Comparison of ENCODE assay signal across 8 cellular contexts in the genomic region with DNA sequence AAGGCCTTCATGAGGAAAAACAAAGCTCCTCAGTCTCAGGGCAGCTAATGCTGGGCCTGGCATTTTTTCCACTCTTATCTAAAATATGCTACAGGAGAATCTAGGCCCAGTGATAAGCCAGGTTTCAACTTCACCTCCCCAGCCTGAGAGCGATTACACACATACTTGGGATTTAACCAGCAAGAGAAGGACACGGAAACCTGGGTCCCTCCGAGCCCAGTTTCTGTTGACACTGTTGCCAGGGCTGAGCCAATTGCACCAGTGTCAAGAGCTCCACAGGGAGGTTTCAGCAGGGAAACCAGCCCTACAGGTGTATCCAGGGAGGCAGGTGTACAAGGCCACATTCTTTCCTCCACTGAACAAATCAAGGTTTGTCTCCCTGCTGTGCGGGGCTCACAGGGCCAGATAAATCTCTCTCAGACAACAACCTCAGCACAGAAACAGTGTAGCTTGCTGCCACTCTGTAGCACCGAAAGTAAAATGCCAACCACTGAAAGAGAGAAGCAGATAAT.
DNase-seq lines count a peak whose midpoint lies in the region; ATAC-seq lines count a peak whose summit lies in the region.

No MANE protein-coding gene starts in this region.

- peak overlapping the region; percentile 16 to 48 for H3K4me3 ChIP-seq in mucosa of rectum (ENCODE audit: low read length in 2 of 2)

- H3K27ac ChIP-seq in epithelial cell of prostate = peak overlapping the region; percentile 74
- peak overlapping the region; percentile 84 to 94 for H3K27ac ChIP-seq in mucosa of rectum (ENCODE audit: low read depth in 2 of 2, low read length in 2 of 2)

- no peak for ATAC-seq in HG03039 (IDR thresholded peaks at IDR 0.05; ENCODE audit: unreplicated experiment)
- no peak for ATAC-seq in GM21381 (IDR thresholded peaks at IDR 0.05; ENCODE audit: unreplicated experiment)

- DNase-seq in COLO668 (lab: John Stamatoyannopoulos, UW; ENCODE audit: unreplicated experiment) = peak; percentile 86
- peak; percentile 77 for DNase-seq in NCI-H2196 (lab: John Stamatoyannopoulos, UW; ENCODE audit: unreplicated experiment)
- DNase-seq in epithelial cell of prostate (ENCODE audit: low read depth, low spot score) = peak; percentile 74
- no peak for DNase-seq in activated effector memory CD4-positive, alpha-beta T cell treated with anti-CD3 and anti-CD28 coated beads, Interleukin-2, amount 50 U/mL, for 16 hours
- DNase-seq in DMS114 treated with DMSO at 0.1 percent for 48 hours (lab: John Stamatoyannopoulos, UW; ENCODE audit: unreplicated experiment) = no peak

- H3K9ac ChIP-seq in mucosa of rectum (ENCODE audit: low read depth in 1 of 2, low read length in 2 of 2) = peak overlapping the region; percentile 64 to 70

- H3K4me1 ChIP-seq in mucosa of rectum (ENCODE audit: control insufficient read depth in 2 of 2, insufficient read depth in 2 of 2, low read length in 2 of 2) = peaks cover 35 to 54% of the 10 kb centered on the region in 2 donors

- H3K9me3 ChIP-seq in mucosa of rectum (ENCODE audit: control insufficient read depth in 2 of 2, low read length in 2 of 2) = no peaks in the 10 kb centered on the region

- no peaks in the 10 kb centered on the region for H3K36me3 ChIP-seq in mucosa of rectum (ENCODE audit: control insufficient read depth in 2 of 2, insufficient read depth in 2 of 2, low read length in 2 of 2)

- no peaks in the 10 kb centered on the region for H3K27me3 ChIP-seq in mucosa of rectum (ENCODE audit: control insufficient read depth in 2 of 2, insufficient read depth in 2 of 2, low read length in 2 of 2)

Comparison
In these comparisons a context has a peak if more than half of its experiments do, and no peak if none do; other contexts are left out.
1. DNase-seq: peak in COLO668 (single experiment), NCI-H2196 (single experiment) and epithelial cell of prostate (single experiment); none in activated effector memory CD4-positive, alpha-beta T cell treated with anti-CD3 and anti-CD28 coated beads, Interleukin-2, amount 50 U/mL, for 16 hours (single experiment) and DMS114 treated with DMSO at 0.1 percent for 48 hours (single experiment).